In genomic region chr2:219181531-219181930, GRCh38 we compare ENCODE assay signal across 24 cellular contexts. TPM values are rescaled to one million over a fixed set of nuclear protein-coding genes. Genes with fewer than 3 reads are reported as not detected.
DNase-seq lines count a peak whose midpoint lies in the region; ATAC-seq and TF ChIP-seq lines count a peak whose summit lies in the region.
"Had no signal": no experiment of that assay in that cellular context is flagged by ENCODE, and none has a peak within 500 bp of the region (broad histone marks: within the 10 kb centered on the region; RNA-seq: fewer than 3 reads in every experiment).

No MANE protein-coding gene starts in this region.

- peaks cover 27% of the 10 kb centered on the region for H3K79me2 ChIP-seq in PC-3 (ENCODE audit: low read length)

- ATAC-seq in PC-3 (no peak), GM21723 (IDR thresholded peaks at IDR 0.05; ENCODE audit: unreplicated experiment) (no peak)
- no peak for ATAC-seq in stimulated activated memory B cell treated with anti-CD40 and anti-IgM and Interleukin-4, amounts not matched to agents 10 μg/mL and 1 μg/mL and 100 μg/mL, for 72 hours
- ATAC-seq: gastroesophageal sphincter, lower lobe of right lung, Right ventricle myocardium inferior had no signal

- TSS peak; percentile 0 for BruUV-seq in PC-3 (replicated peaks; lab: Mats Ljungman, UMichigan)

- intact Hi-C loops in PC-3 (cut with micrococcal nuclease) (no loop called here), breast epithelium (cut with DNase I; ENCODE audit: low total_unique reads) (no loop called here)
- intact Hi-C loops in dendritic cell treated with granulocyte-macrophage colony-stimulating factor and Interleukin-4, amounts not matched to agents 40 ng/mL and 50 ng/mL, for 4 days (cut with micrococcal nuclease): no loop called here

- no peak overlapping the region for H3K4me3 Mint-ChIP-seq in activated T-cell treated with anti-CD3 and anti-CD28 coated beads, Interleukin-2, amount 50 U/mL, for 24 hours
- no peak overlapping the region for H3K4me3 Mint-ChIP-seq in dendritic cell treated with granulocyte-macrophage colony-stimulating factor and Interleukin-4, amounts not matched to agents 40 ng/mL and 50 ng/mL, for 4 days
- no peak overlapping the region for H3K4me3 Mint-ChIP-seq in stimulated activated memory B cell treated with anti-CD40 and anti-IgM and Interleukin-4, amounts not matched to agents 10 μg/mL and 1 μg/mL and 100 μg/mL, for 72 hours

- peaks cover 81% of the 10 kb centered on the region for H3K36me3 Mint-ChIP-seq in activated T-cell treated with anti-CD3 and anti-CD28 coated beads, Interleukin-2, amount 50 U/mL, for 24 hours (ENCODE audit: low read depth)
- H3K36me3 Mint-ChIP-seq in dendritic cell treated with granulocyte-macrophage colony-stimulating factor and Interleukin-4, amounts not matched to agents 40 ng/mL and 50 ng/mL, for 4 days (ENCODE audit: low read depth): peaks cover 93% of the 10 kb centered on the region
- H3K36me3 Mint-ChIP-seq in stimulated activated memory B cell treated with anti-CD40 and anti-IgM and Interleukin-4, amounts not matched to agents 10 μg/mL and 1 μg/mL and 100 μg/mL, for 72 hours: peaks cover 44% of the 10 kb centered on the region

- H4K20me1 ChIP-seq in PC-3 (ENCODE audit: low read length): peaks cover 4% of the 10 kb centered on the region; the same call in 1 of the 2 replicates

- TF ChIP-seq CTCF in PC-3 (conservative IDR thresholded peaks at IDR 0.05; ENCODE audit: low read depth, low read length): no peak
- no peak for TF ChIP-seq CTCF in breast epithelium (IDR thresholded peaks at IDR 0.05)

- H3K27ac ChIP-seq in PC-3 (ENCODE audit: low read length) (no peak overlapping the region), breast epithelium (no peak overlapping the region)
- H3K27ac ChIP-seq: C4-2B, gastroesophageal sphincter, HL-60, lower lobe of right lung had no signal

- no peaks in the 10 kb centered on the region for H3K27me3 Mint-ChIP-seq in activated T-cell treated with anti-CD3 and anti-CD28 coated beads, Interleukin-2, amount 50 U/mL, for 24 hours
- H3K27me3 Mint-ChIP-seq in dendritic cell treated with granulocyte-macrophage colony-stimulating factor and Interleukin-4, amounts not matched to agents 40 ng/mL and 50 ng/mL, for 4 days: no peaks in the 10 kb centered on the region
- no peaks in the 10 kb centered on the region for H3K27me3 Mint-ChIP-seq in stimulated activated memory B cell treated with anti-CD40 and anti-IgM and Interleukin-4, amounts not matched to agents 10 μg/mL and 1 μg/mL and 100 μg/mL, for 72 hours

- H3K4me3 ChIP-seq in PC-3 (ENCODE audit: low read length): no peak overlapping the region
- H3K4me3 ChIP-seq in breast epithelium: no peak overlapping the region
- H3K4me3 ChIP-seq: gastroesophageal sphincter, lower lobe of right lung, spleen had no signal

- H3K9me3 Mint-ChIP-seq in activated T-cell treated with anti-CD3 and anti-CD28 coated beads, Interleukin-2, amount 50 U/mL, for 24 hours: no peaks in the 10 kb centered on the region
- H3K9me3 Mint-ChIP-seq in dendritic cell treated with granulocyte-macrophage colony-stimulating factor and Interleukin-4, amounts not matched to agents 40 ng/mL and 50 ng/mL, for 4 days: no peaks in the 10 kb centered on the region
- no peaks in the 10 kb centered on the region for H3K9me3 Mint-ChIP-seq in stimulated activated memory B cell treated with anti-CD40 and anti-IgM and Interleukin-4, amounts not matched to agents 10 μg/mL and 1 μg/mL and 100 μg/mL, for 72 hours
- H3K9me3 Mint-ChIP-seq: brain had no signal

- H3K9me2 ChIP-seq in PC-3 (replicated peaks; ENCODE audit: low read length): no peaks in the 10 kb centered on the region

- peaks cover 62% of the 10 kb centered on the region for H3K4me1 Mint-ChIP-seq in activated T-cell treated with anti-CD3 and anti-CD28 coated beads, Interleukin-2, amount 50 U/mL, for 24 hours (ENCODE audit: low read depth)
- H3K4me1 Mint-ChIP-seq in dendritic cell treated with granulocyte-macrophage colony-stimulating factor and Interleukin-4, amounts not matched to agents 40 ng/mL and 50 ng/mL, for 4 days (ENCODE audit: low read depth): peaks cover 61% of the 10 kb centered on the region
- H3K4me1 Mint-ChIP-seq in stimulated activated memory B cell treated with anti-CD40 and anti-IgM and Interleukin-4, amounts not matched to agents 10 μg/mL and 1 μg/mL and 100 μg/mL, for 72 hours: peaks cover 57% of the 10 kb centered on the region

- no peak overlapping the region for H3K9ac ChIP-seq in PC-3 (ENCODE audit: low read length)

- H3K36me3 ChIP-seq in PC-3 (ENCODE audit: low read depth, low read length) (peaks cover 16% of the 10 kb centered on the region; the same call in 1 of the 2 replicates), breast epithelium (peaks cover 7% of the 10 kb centered on the region)

- POLR2A ChIA-PET in PC-3 (lab: Charles Lee; ENCODE audit: unreplicated experiment): no interaction called here

- no peaks in the 10 kb centered on the region for H3K27me3 ChIP-seq in PC-3 (ENCODE audit: low read length)
- H3K27me3 ChIP-seq in breast epithelium: no peaks in the 10 kb centered on the region
- H3K27me3 ChIP-seq: gastroesophageal sphincter, spleen had no signal

- CTCF ChIA-PET in PC-3 (lab: Charles Lee): no interaction called here

- H3K9me3 ChIP-seq in PC-3 (ENCODE audit: low read length): no peaks in the 10 kb centered on the region
- H3K9me3 ChIP-seq in breast epithelium: no peaks in the 10 kb centered on the region
- H3K9me3 ChIP-seq: gastroesophageal sphincter, lower lobe of right lung, spleen had no signal

- no peak for DNase-seq in activated T-cell treated with anti-CD3 and anti-CD28 coated beads, Interleukin-2, amount 50 U/mL, for 24 hours
- DNase-seq in activated T-cell treated with anti-CD3 and anti-CD28 coated beads, Interleukin-2, amount 50 U/mL, for 48 hours: no peak
- DNase-seq in PC-3: no peak
- no peak for DNase-seq in cerebellar cortex (ENCODE audit: low spot score)
- DNase-seq in breast epithelium (ENCODE audit: low spot score in 2 of 2): no peak
- DNase-seq: activated CD4-positive, alpha-beta T cell treated with anti-CD3 and anti-CD28 coated beads, Interleukin-2, amount 50 U/mL, for 1 hour; lower lobe of right lung; NCI-H1092 treated with DMSO at 0.1 percent for 48 hours; NCI-H2029; NCI-H2227 treated with DMSO at 0.1 percent for 48 hours; NCI-H774; OCI-M1; spleen; stimulated activated CD4-positive, alpha-beta T cell treated with anti-CD3 and anti-CD28 coated beads, Interleukin-4, amount 100 ng/mL, for 1 hour; trophoblast cell had no signal

- no peak overlapping the region for H2AFZ ChIP-seq in PC-3 (ENCODE audit: low read length)

- H3K4me2 ChIP-seq in PC-3 (ENCODE audit: low read length): no peak overlapping the region

- peak overlapping the region; percentile 83 for H3K27ac Mint-ChIP-seq in activated T-cell treated with anti-CD3 and anti-CD28 coated beads, Interleukin-2, amount 50 U/mL, for 24 hours
- H3K27ac Mint-ChIP-seq in dendritic cell treated with granulocyte-macrophage colony-stimulating factor and Interleukin-4, amounts not matched to agents 40 ng/mL and 50 ng/mL, for 4 days: peak overlapping the region; percentile 71
- H3K27ac Mint-ChIP-seq in stimulated activated memory B cell treated with anti-CD40 and anti-IgM and Interleukin-4, amounts not matched to agents 10 μg/mL and 1 μg/mL and 100 μg/mL, for 72 hours: peak overlapping the region; percentile 50

- no peak for TF ChIP-seq POLR2A in breast epithelium (IDR thresholded peaks at IDR 0.05)

- H3K4me1 ChIP-seq in PC-3 (ENCODE audit: insufficient read depth, low read length) (peaks cover 17% of the 10 kb centered on the region), breast epithelium (peaks cover 0 to 10% of the 10 kb centered on the region in 2 donors)

- peaks cover 5% of the 10 kb centered on the region for H3F3A ChIP-seq in PC-3 (ENCODE audit: low read length, unreplicated experiment)

RNA-seq across cellular contexts. Expression of gene RETREG2, which starts 3.5 kb away (rescaled TPM):
- 61.0 and 87.2 TPM in 2 replicates for total RNA-seq in PC-3 (2014; rRNA removed)
- total RNA-seq in breast epithelium: 10 to 100 TPM; 58.7 to 79.7 (median 66.3) TPM

RNA-seq across cellular contexts. Expression of gene CNPPD1, which starts 4.8 kb away (rescaled TPM):
- total RNA-seq in PC-3 (2014; rRNA removed) (38.2 and 44.0 TPM in 2 replicates), breast epithelium (10 to 100 TPM; 37.0 to 60.3 (median 37.2) TPM)

RNA-seq across cellular contexts. Expression of gene SLC23A3, which starts 11.7 kb away (rescaled TPM):
- 1.4 and 1.7 TPM in 2 replicates for total RNA-seq in PC-3 (2014; rRNA removed)
- 1 to 10 TPM in 2 of 3 donors, under 1 TPM in 1; 0.48 to 3.4 (median 2.0) TPM for total RNA-seq in breast epithelium
- total RNA-seq: G401 had no signal

RNA-seq across cellular contexts. Expression of gene NHEJ1, which starts 20.9 kb away (rescaled TPM):
- 16.7 and 18.5 TPM in 2 replicates for total RNA-seq in PC-3 (2014; rRNA removed)
- total RNA-seq in breast epithelium: 10 to 100 TPM; 13.4 to 19.8 (median 17.6) TPM

RNA-seq across cellular contexts. Expression of gene ZFAND2B, which starts 25.1 kb away (rescaled TPM):
- 47.5 and 49.5 TPM in 2 replicates for total RNA-seq in PC-3 (2014; rRNA removed)
- total RNA-seq in breast epithelium: 10 to 100 TPM; 43.6 to 52.0 (median 45.0) TPM
